ENCODE assay signal across 8 cellular contexts in the genomic region with DNA sequence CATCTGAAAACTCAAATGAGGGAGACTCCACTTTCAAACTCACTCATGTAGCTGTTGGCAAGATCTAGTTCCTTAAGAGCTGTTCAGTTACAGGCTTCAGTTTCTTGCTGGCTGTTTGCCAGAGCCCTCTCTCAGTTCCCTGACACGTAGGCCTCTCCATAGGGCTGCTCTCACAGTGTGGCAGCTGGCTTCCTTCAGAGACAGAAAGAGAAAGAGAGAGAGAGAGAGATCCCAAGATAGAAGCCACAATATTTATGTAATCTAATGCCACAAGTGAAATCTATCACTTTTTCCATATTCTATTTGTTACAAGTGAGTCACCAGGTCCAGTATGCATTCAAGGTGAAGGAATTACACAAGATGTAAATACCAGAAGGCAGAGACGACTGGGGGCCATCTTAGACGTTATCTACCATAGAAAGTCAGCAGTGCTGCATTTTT.
A peak's percentile ranks its signal among the peaks of the same experiment; 100 is the strongest.
DNase-seq lines count a peak whose midpoint lies in the region; ATAC-seq, FAIRE-seq and TF ChIP-seq lines count a peak whose summit lies in the region.

No MANE protein-coding gene starts in this region.

- H3K27me3 Mint-ChIP-seq in neural progenitor cell (ENCODE audit: insufficient read depth, low read depth) = peaks cover 4% of the 10 kb centered on the region
- peaks cover 0 to 36% (median 6%) of the 10 kb centered on the region in 5 donors for H3K27me3 Mint-ChIP-seq in naive thymus-derived CD8-positive, alpha-beta T cell
- H3K27me3 Mint-ChIP-seq in activated CD4-positive, alpha-beta memory T cell treated with anti-CD3 and anti-CD28 coated beads for 36 hours = peaks cover 5% of the 10 kb centered on the region

- H3K36me3 Mint-ChIP-seq in neural progenitor cell = no peaks in the 10 kb centered on the region
- no peaks in the 10 kb centered on the region for H3K36me3 Mint-ChIP-seq in naive thymus-derived CD8-positive, alpha-beta T cell
- H3K36me3 Mint-ChIP-seq in activated CD4-positive, alpha-beta memory T cell treated with anti-CD3 and anti-CD28 coated beads for 36 hours = no peaks in the 10 kb centered on the region

- WGBS in A549 (ENCODE audit: missing lambda C conversion rate) = 6% methylated on average over 3 of the region's 3 CpGs

- intact Hi-C loops in PC-9 (cut with micrococcal nuclease; ENCODE audit: unreplicated experiment) = no loop called here
- intact Hi-C loops in activated CD4-positive, alpha-beta memory T cell treated with anti-CD3 and anti-CD28 coated beads for 36 hours (cut with micrococcal nuclease) = no loop called here

- no peaks in the 10 kb centered on the region for H4K20me1 ChIP-seq in PC-9 (ENCODE audit: insufficient read depth)
- no peaks in the 10 kb centered on the region for H4K20me1 ChIP-seq in neural progenitor cell (ENCODE audit: low read depth)

- no peak overlapping the region for H3K27ac ChIP-seq in A549
- H3K27ac ChIP-seq in PC-9 = no peak overlapping the region; the same call in 1 of the 2 replicates
- H3K27ac ChIP-seq in neural progenitor cell = no peak overlapping the region

- H2AFZ ChIP-seq in PC-9 (peak overlapping the region; percentile 25; the same call in 1 of the 2 replicates), neural progenitor cell (replicated peaks) (no peak overlapping the region)

- H3K79me2 ChIP-seq in PC-9 (ENCODE audit: low read depth) (no peaks in the 10 kb centered on the region), neural progenitor cell (ENCODE audit: low read depth) (no peaks in the 10 kb centered on the region)

- H3K4me1 ChIP-seq in A549 = 0 out of 3 replicates have a peak, but pooled peaks cover 4% of the 10 kb centered on the region
- 0 out of 2 replicates have a peak, but pooled peaks cover 6% of the 10 kb centered on the region for H3K4me1 ChIP-seq in PC-9 (replicated peaks; ENCODE audit: insufficient read depth)
- peaks cover 33% of the 10 kb centered on the region for H3K4me1 ChIP-seq in neural progenitor cell

- DNase-seq in A549 (ENCODE audit: low read depth in 1 of 2, low spot score in 1 of 2) (peak in 1 of 2 experiments; percentile 11), PC-9 (peak in 1 of 2 experiments; percentile 71), neural progenitor cell (ENCODE audit: low spot score) (no peak), GF-D8 (lab: John Stamatoyannopoulos, UW) (no peak)
- DNase-seq in naive thymus-derived CD8-positive, alpha-beta T cell = no peak
- no peak for DNase-seq in activated CD4-positive, alpha-beta memory T cell treated with anti-CD3 and anti-CD28 coated beads for 36 hours

- no TSS peak for BruUV-seq in PC-9 (replicated peaks; lab: Mats Ljungman, UMichigan)

- no peaks in the 10 kb centered on the region for H3K9me3 ChIP-seq in A549
- no peaks in the 10 kb centered on the region for H3K9me3 ChIP-seq in PC-9 (ENCODE audit: insufficient read depth, low read depth)
- no peaks in the 10 kb centered on the region for H3K9me3 ChIP-seq in neural progenitor cell (ENCODE audit: low read depth)

- TF ChIP-seq CTCF in A549 (IDR thresholded peaks at IDR 0.05) (no peak), PC-9 (conservative IDR thresholded peaks at IDR 0.05) (no peak), neural progenitor cell (IDR thresholded peaks at IDR 0.05) (no peak)

- no peak overlapping the region for H3K9ac ChIP-seq in neural progenitor cell

- no peaks in the 10 kb centered on the region for H3F3A ChIP-seq in PC-9 (ENCODE audit: insufficient read depth, low read depth)
- H3F3A ChIP-seq in neural progenitor cell (ENCODE audit: low read depth) = peaks cover 11% of the 10 kb centered on the region

- H3K9me3 Mint-ChIP-seq in neural progenitor cell = peaks cover 14% of the 10 kb centered on the region
- H3K9me3 Mint-ChIP-seq in naive thymus-derived CD8-positive, alpha-beta T cell = peaks cover 0 to 1% (median 0%) of the 10 kb centered on the region in 9 donors
- no peaks in the 10 kb centered on the region for H3K9me3 Mint-ChIP-seq in activated CD4-positive, alpha-beta memory T cell treated with anti-CD3 and anti-CD28 coated beads for 36 hours

- POLR2A ChIA-PET in A549 (lab: Yijun Ruan, JAX) (no interaction called here), PC-9 (lab: Charles Lee; ENCODE audit: unreplicated experiment) (no interaction called here)
- POLR2A ChIA-PET in naive thymus-derived CD8-positive, alpha-beta T cell (lab: Charles Lee) = no interaction called here
- POLR2A ChIA-PET in activated CD4-positive, alpha-beta memory T cell treated with anti-CD3 and anti-CD28 coated beads for 36 hours (lab: Charles Lee) = no interaction called here

- H3K4me2 ChIP-seq in A549 (no peak overlapping the region), PC-9 (peak overlapping the region; percentile 38), neural progenitor cell (no peak overlapping the region)

- no peak for TF ChIP-seq RAD21 in A549 (conservative IDR thresholded peaks at IDR 0.05 in 1 of 2, IDR thresholded peaks at IDR 0.05 in 1 of 2)

- H3K27ac Mint-ChIP-seq in neural progenitor cell = peak overlapping the region; percentile 51
- no peak overlapping the region for H3K27ac Mint-ChIP-seq in naive thymus-derived CD8-positive, alpha-beta T cell
- no peak overlapping the region for H3K27ac Mint-ChIP-seq in activated CD4-positive, alpha-beta memory T cell treated with anti-CD3 and anti-CD28 coated beads for 36 hours

- TF ChIP-seq POLR2A in A549 (IDR thresholded peaks at IDR 0.05; ENCODE audit: low read length) = no peak

- no peaks in the 10 kb centered on the region for H3K9me2 ChIP-seq in PC-9 (ENCODE audit: insufficient read depth)

- no peak for FAIRE-seq in A549 (lab: Jason Lieb, UNC)

- ATAC-seq in A549 = peak in 1 of 2 experiments; percentile 32; a peak in 1 of 6 replicates
- ATAC-seq in GM18870 (IDR thresholded peaks at IDR 0.05; ENCODE audit: unreplicated experiment) = peak; percentile 97
- peak; percentile 81 for ATAC-seq in HG03039 (IDR thresholded peaks at IDR 0.05; ENCODE audit: unreplicated experiment)
- ATAC-seq in naive thymus-derived CD8-positive, alpha-beta T cell = no peak

- H3K36me3 ChIP-seq in PC-9 (ENCODE audit: low read depth) = no peaks in the 10 kb centered on the region
- no peaks in the 10 kb centered on the region for H3K36me3 ChIP-seq in neural progenitor cell

- H3K4me3 Mint-ChIP-seq in neural progenitor cell = no peak overlapping the region
- H3K4me3 Mint-ChIP-seq in naive thymus-derived CD8-positive, alpha-beta T cell = no peak overlapping the region
- H3K4me3 Mint-ChIP-seq in activated CD4-positive, alpha-beta memory T cell treated with anti-CD3 and anti-CD28 coated beads for 36 hours = no peak overlapping the region

- peaks cover 54% of the 10 kb centered on the region for H3K4me1 Mint-ChIP-seq in neural progenitor cell
- H3K4me1 Mint-ChIP-seq in naive thymus-derived CD8-positive, alpha-beta T cell = no peaks in the 10 kb centered on the region
- no peaks in the 10 kb centered on the region for H3K4me1 Mint-ChIP-seq in activated CD4-positive, alpha-beta memory T cell treated with anti-CD3 and anti-CD28 coated beads for 36 hours (ENCODE audit: low read depth)

- CTCF ChIA-PET in A549 (lab: Yijun Ruan, JAX) (interaction anchor here (0.5 to 2.2 kb wide), 4 partner anchors 14 to 118 kb away, joined by 3 to 7 read pairs (median 3); no protein-coding TSS in a partner anchor), PC-9 (lab: Charles Lee) (no interaction called here)
- CTCF ChIA-PET in activated CD4-positive, alpha-beta memory T cell treated with anti-CD3 and anti-CD28 coated beads for 36 hours (lab: Charles Lee) = no interaction called here

- peaks cover 8% of the 10 kb centered on the region; the same call in 1 of the 2 replicates for H3K27me3 ChIP-seq in PC-9 (ENCODE audit: insufficient read depth, low read depth)
- no peaks in the 10 kb centered on the region for H3K27me3 ChIP-seq in neural progenitor cell

- no peak overlapping the region for H3K4me3 ChIP-seq in A549
- H3K4me3 ChIP-seq in PC-9 = no peak overlapping the region
- H3K4me3 ChIP-seq in neural progenitor cell = no peak overlapping the region

- TF ChIP-seq EP300 in A549 (IDR thresholded peaks at IDR 0.05) = no peak

TF ChIP-seq in A549, 52 proteins besides CTCF, POLR2A, EP300 and RAD21:
- TF ChIP-seq, protein P1, sequence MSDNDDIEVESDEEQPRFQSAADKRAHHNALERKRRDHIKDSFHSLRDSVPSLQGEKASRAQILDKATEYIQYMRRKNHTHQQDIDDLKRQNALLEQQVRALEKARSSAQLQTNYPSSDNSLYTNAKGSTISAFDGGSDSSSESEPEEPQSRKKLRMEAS (IDR thresholded peaks at IDR 0.05) = no peak
- TF ChIP-seq FOSL2 (IDR thresholded peaks at IDR 0.05) (no peak), FOSL2 (CRISPR knock-in tag; IDR thresholded peaks at IDR 0.05) (peak; percentile 21; the same call in 1 of the 2 replicates), CEBPB (IDR thresholded peaks at IDR 0.05) (no peak)
TF ChIP-seq in A549: peak in this region for 1.

Comparison
In these comparisons a context has a peak if more than half of its experiments do, and no peak if none do; other contexts are left out.
1. ATAC-seq: peak in GM18870 (single experiment) and HG03039 (single experiment); none in naive thymus-derived CD8-positive, alpha-beta T cell (0 of 2).